Comparison of ENCODE assay signal across 24 cellular contexts in genomic region chr2:236019434-236019833, GRCh38.
"Had no signal": no experiment of that assay in that cellular context is flagged by ENCODE, and none has a peak within 500 bp of the region (broad histone marks: within the 10 kb centered on the region; RNA-seq: fewer than 3 reads in every experiment).

No MANE protein-coding gene starts in this region.

- H3K4me3 Mint-ChIP-seq: dendritic cell treated with granulocyte-macrophage colony-stimulating factor and Interleukin-4, amounts not matched to agents 40 ng/mL and 50 ng/mL, for 4 days; effector memory CD8-positive, alpha-beta T cell; endodermal cell had no signal

- DNase-seq: colonic mucosa; cortex of kidney; dermis blood vessel endothelial cell; dorsolateral prefrontal cortex; effector CD4-positive, alpha-beta T cell; effector CD8-positive, alpha-beta T cell; effector memory CD4-positive, alpha-beta T cell; effector memory CD8-positive, alpha-beta T cell; endodermal cell; erythroblast; esophagus squamous epithelium; foreskin fibroblast; foreskin keratinocyte; foreskin melanocyte; gastrocnemius medialis; head of caudate nucleus; heart left ventricle; heart right ventricle had no signal

- H3K4me2 ChIP-seq: hepatocyte had no signal

- H3K27me3 ChIP-seq: colonic mucosa, dorsolateral prefrontal cortex, esophagus muscularis mucosa, esophagus squamous epithelium, foreskin keratinocyte, gastrocnemius medialis, gastroesophageal sphincter, heart left ventricle, heart right ventricle, hepatocyte had no signal

- H3K4me1 ChIP-seq: colonic mucosa, esophagus squamous epithelium, foreskin keratinocyte, gastrocnemius medialis had no signal

- H3K27ac Mint-ChIP-seq: dendritic cell treated with granulocyte-macrophage colony-stimulating factor and Interleukin-4, amounts not matched to agents 40 ng/mL and 50 ng/mL, for 4 days; endodermal cell had no signal

- H3K27me3 Mint-ChIP-seq: effector memory CD8-positive, alpha-beta T cell had no signal

- H3K4me3 ChIP-seq: colonic mucosa, coronary artery, dorsolateral prefrontal cortex, esophagus muscularis mucosa, esophagus squamous epithelium, gastrocnemius medialis, gastroesophageal sphincter, heart left ventricle, heart right ventricle, hepatocyte had no signal

- ATAC-seq: effector memory CD8-positive, alpha-beta T cell; foreskin keratinocyte; gastrocnemius medialis; gastroesophageal sphincter; heart left ventricle had no signal

- H3K36me3 ChIP-seq: colonic mucosa, esophagus squamous epithelium, gastrocnemius medialis had no signal

- H3K9me3 Mint-ChIP-seq: dendritic cell treated with granulocyte-macrophage colony-stimulating factor and Interleukin-4, amounts not matched to agents 40 ng/mL and 50 ng/mL, for 4 days; effector memory CD8-positive, alpha-beta T cell; endodermal cell had no signal

- H3K27ac ChIP-seq: colonic mucosa, coronary artery, dorsolateral prefrontal cortex, epithelial cell of prostate, esophagus muscularis mucosa, esophagus squamous epithelium, foreskin keratinocyte, gastrocnemius medialis, gastroesophageal sphincter, heart left ventricle, heart right ventricle, hepatocyte had no signal

- H2AFZ ChIP-seq: hepatocyte had no signal

- H3K9me3 ChIP-seq: colonic mucosa, esophagus muscularis mucosa, esophagus squamous epithelium, gastrocnemius medialis, gastroesophageal sphincter, heart left ventricle, heart right ventricle had no signal
